Comparison of ENCODE assay signal across 15 cellular contexts in the genomic region with DNA sequence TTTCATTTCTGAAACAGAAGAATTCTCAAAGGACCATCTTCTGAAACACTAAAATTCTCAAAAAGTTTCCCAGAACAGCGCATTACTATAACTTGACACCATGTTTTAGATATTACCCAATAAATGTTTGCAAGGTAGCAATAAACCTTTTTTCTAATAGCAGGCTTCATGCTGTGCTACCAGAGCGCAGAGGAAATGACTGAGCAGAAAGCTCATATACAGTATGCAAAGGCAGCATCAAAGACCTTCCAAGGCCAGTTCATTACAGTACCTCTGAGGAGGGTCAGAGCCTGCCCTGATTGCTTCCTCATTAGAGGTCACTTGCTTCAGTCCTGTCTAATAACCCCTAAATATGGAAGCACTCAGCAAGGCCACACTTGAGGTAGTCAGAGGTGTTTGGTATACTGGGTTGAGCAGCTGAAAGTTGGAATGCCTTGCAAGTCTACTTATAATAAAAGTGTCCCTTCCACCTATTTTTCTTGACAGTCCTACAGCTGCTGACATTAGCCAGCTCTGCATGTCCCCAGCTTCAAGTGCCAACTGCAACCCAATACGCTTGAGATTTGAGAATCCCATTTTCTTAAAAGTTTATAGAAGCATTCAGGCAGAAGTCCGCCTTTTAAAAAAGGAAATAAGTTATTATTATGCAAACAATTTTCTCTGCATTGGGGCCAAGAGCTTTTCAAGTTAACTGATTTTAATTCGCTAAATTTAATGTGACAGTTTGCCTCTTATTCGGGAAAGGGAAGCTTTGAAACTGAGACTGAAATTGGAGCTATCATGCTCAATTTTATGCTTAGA.
DNase-seq lines count a peak whose midpoint lies in the region; ATAC-seq, FAIRE-seq and TF ChIP-seq lines count a peak whose summit lies in the region.
"Had no signal": no experiment of that assay in that cellular context is flagged by ENCODE, and none has a peak within 500 bp of the region (broad histone marks: within the 10 kb centered on the region; RNA-seq: fewer than 3 reads in every experiment).

No MANE protein-coding gene starts in this region.

- no peak for TF ChIP-seq EP300 in Ishikawa (IDR thresholded peaks at IDR 0.05; ENCODE audit: borderline replicate concordance)
- TF ChIP-seq EP300 in GM12878 (IDR thresholded peaks at IDR 0.05; ENCODE audit: borderline replicate concordance in 1 of 2, control insufficient read depth in 1 of 2, low read depth in 2 of 2, low read length in 2 of 2) = no peak

- no peaks in the 10 kb centered on the region for H3K9me3 ChIP-seq in GM12878 (replicated peaks; ENCODE audit: control insufficient read depth, insufficient read depth, low read length)
- H3K9me3 ChIP-seq in mesenchymal stem cell (ENCODE audit: control insufficient read depth, low read length) = no peaks in the 10 kb centered on the region

- no peak for TF ChIP-seq RAD21 in Ishikawa (IDR thresholded peaks at IDR 0.05; ENCODE audit: low read depth)
- no peak for TF ChIP-seq RAD21 in GM12878 (IDR thresholded peaks at IDR 0.05; ENCODE audit: insufficient read depth, low read depth, low read length)

- no peak overlapping the region for H3K4me3 ChIP-seq in GM12878
- H3K4me3 ChIP-seq in mesenchymal stem cell (ENCODE audit: insufficient read depth in 1 of 2, low read depth in 1 of 2, low read length in 2 of 2) = no peak overlapping the region
- H3K4me3 ChIP-seq: K562 had no signal

- H3K36me3 ChIP-seq in GM12878 (ENCODE audit: control insufficient read depth in 2 of 2, insufficient read depth in 2 of 2, low read length in 1 of 2) = no peaks in the 10 kb centered on the region
- H3K36me3 ChIP-seq in mesenchymal stem cell (ENCODE audit: control insufficient read depth in 1 of 2, insufficient read depth in 2 of 2, low read depth in 1 of 2, low read length in 2 of 2) = peaks cover 0 to 7% of the 10 kb centered on the region in 2 experiments

- no peak for TF ChIP-seq CTCF in GM12878 (IDR thresholded peaks at IDR 0.05 in 2 of 3, conservative IDR thresholded peaks at IDR 0.05 in 1 of 3; ENCODE audit: control insufficient read depth in 2 of 3, extremely low read depth in 1 of 3, insufficient read depth in 1 of 3, low read depth in 3 of 3, low read length in 3 of 3)

- no peak for FAIRE-seq in GM12878 (lab: Jason Lieb, UNC)
- FAIRE-seq: K562 had no signal

- no peaks in the 10 kb centered on the region for H3K79me1 ChIP-seq in mesenchymal stem cell (replicated peaks; ENCODE audit: low read length, poor library complexity, severe bottlenecking)

- H2BK120ac ChIP-seq in mesenchymal stem cell (ENCODE audit: low read depth, low read length) = no peak overlapping the region

- no peak overlapping the region for H2BK5ac ChIP-seq in mesenchymal stem cell (ENCODE audit: low read depth, low read length, poor library complexity, severe bottlenecking)

- H4K20me1 ChIP-seq in GM12878 (ENCODE audit: control insufficient read depth, insufficient read depth) = no peaks in the 10 kb centered on the region

- H3K4ac ChIP-seq in mesenchymal stem cell (ENCODE audit: low read depth in 1 of 2, low read length in 2 of 2) = no peak overlapping the region

- H4K8ac ChIP-seq in mesenchymal stem cell (ENCODE audit: low read length) = no peak overlapping the region

- POLR2A ChIA-PET in GM12878 (lab: Charles Lee) = no interaction called here

- H3K4me2 ChIP-seq in GM12878 (ENCODE audit: control insufficient read depth, insufficient read depth) (no peak overlapping the region), mesenchymal stem cell (ENCODE audit: low read length, poor library complexity, severe bottlenecking) (no peak overlapping the region)

- no peak overlapping the region for H3K14ac ChIP-seq in mesenchymal stem cell (ENCODE audit: low read length in 2 of 2)

- H2BK12ac ChIP-seq in mesenchymal stem cell (ENCODE audit: low read length in 2 of 2) = no peak overlapping the region

- no peak overlapping the region for H2AK5ac ChIP-seq in mesenchymal stem cell (ENCODE audit: low read length, severe bottlenecking)

- no peak for DNase-seq in Right ventricle myocardium superior
- no peak for DNase-seq in left cardiac atrium
- DNase-seq in GM12878 (ENCODE audit: low read depth, low spot score) = no peak
- no peak for DNase-seq in mesenchymal stem cell
- no peak for DNase-seq in caudate nucleus (lab: John Stamatoyannopoulos, UW)
- DNase-seq: CD4-positive, alpha-beta memory T cell; DMS79 treated with DMSO at 0.1 percent for 48 hours; HCEC 1CT; MV-4-11; NCI-H1436; SIG-M5; T-helper 17 cell had no signal

- intact Hi-C loops in Right ventricle myocardium superior (cut with DNase I) = no loop called here
- intact Hi-C loops in left cardiac atrium (cut with DNase I) = no loop called here
- intact Hi-C loops in GM12878 (cut with micrococcal nuclease; ENCODE audit: unreplicated experiment) = no loop called here

- no peak for TF ChIP-seq POLR2A in GM12878 (IDR thresholded peaks at IDR 0.05; ENCODE audit: low read depth, low read length)

- RAD21 ChIA-PET in GM12878 (lab: Charles Lee; ENCODE audit: unreplicated experiment) = no interaction called here

- CTCF ChIA-PET in GM12878 (lab: Yijun Ruan, JAX) = interaction anchor here (1.1 to 1.5 kb wide), 2 partner anchors 11 to 144 kb away, joined by 3 read pairs; no protein-coding TSS in a partner anchor

- H2AFZ ChIP-seq in GM12878 (ENCODE audit: control insufficient read depth, low read depth, low read length) (no peak overlapping the region), mesenchymal stem cell (ENCODE audit: low read depth, low read length) (no peak overlapping the region)

- H2BK15ac ChIP-seq in mesenchymal stem cell (ENCODE audit: low read depth, poor library complexity, severe bottlenecking) = no peak overlapping the region

- SMC1A ChIA-PET in GM12878 (lab: Charles Lee; ENCODE audit: uncharacterized antibody, unreplicated experiment) = no interaction called here

- no peaks in the 10 kb centered on the region for H3K27me3 ChIP-seq in GM12878 (replicated peaks in 1 of 2; ENCODE audit: control insufficient read depth in 2 of 2, insufficient read depth in 2 of 2, low read length in 1 of 2)
- no peaks in the 10 kb centered on the region for H3K27me3 ChIP-seq in mesenchymal stem cell (ENCODE audit: control insufficient read depth in 1 of 2, insufficient read depth in 1 of 2, low read length in 2 of 2)

- no peak overlapping the region for H3K23ac ChIP-seq in mesenchymal stem cell (ENCODE audit: low read length in 2 of 2)

- ATAC-seq in Right ventricle myocardium superior (ENCODE audit: poor library complexity) (peak; percentile 46), left cardiac atrium (no peak), GM12878 (peak; percentile 16; the same call in 1 of the 3 replicates), HG03139 (IDR thresholded peaks at IDR 0.05; ENCODE audit: unreplicated experiment) (no peak)
- ATAC-seq: K562, T-helper 17 cell had no signal

- in situ Hi-C loops in GM12878 (cut with MboI) = no loop called here

- H4K91ac ChIP-seq in mesenchymal stem cell (ENCODE audit: low read length) = no peak overlapping the region

- no peaks in the 10 kb centered on the region for H3K79me2 ChIP-seq in GM12878 (ENCODE audit: control insufficient read depth, insufficient read depth, low read length)

- no peak overlapping the region for H3K27ac ChIP-seq in GM12878 (ENCODE audit: control insufficient read depth, insufficient read depth)
- no peak overlapping the region for H3K27ac ChIP-seq in mesenchymal stem cell (ENCODE audit: low read length, poor library complexity, severe bottlenecking)
- no peak overlapping the region for H3K27ac ChIP-seq in caudate nucleus (ENCODE audit: low read depth, low read length)

- no TSS peak for BruUV-seq in GM12878 (replicated peaks; lab: Mats Ljungman, UMichigan)

- WGBS in GM12878 (ENCODE audit: insufficient coverage, insufficient replicate concordance, low lambda C conversion rate, missing lambda C conversion rate) = 79% methylated on average over 6 of the region's 6 CpGs
- WGBS in mesenchymal stem cell = 74% methylated on average over 5 of the region's 6 CpGs

- no peak overlapping the region for H3K9ac ChIP-seq in GM12878 (ENCODE audit: control insufficient read depth, insufficient read depth, low read length)
- H3K9ac ChIP-seq in mesenchymal stem cell (ENCODE audit: low read length) = no peak overlapping the region

- no peaks in the 10 kb centered on the region for H3K4me1 ChIP-seq in GM12878 (ENCODE audit: control insufficient read depth, insufficient read depth, low read length)
- H3K4me1 ChIP-seq in mesenchymal stem cell (ENCODE audit: control insufficient read depth, insufficient read depth, low read depth, low read length) = peaks cover 2% of the 10 kb centered on the region

- no peak overlapping the region for H3K18ac ChIP-seq in mesenchymal stem cell (ENCODE audit: low read depth in 1 of 2, low read length in 2 of 2)

TF ChIP-seq in Ishikawa, 13 proteins besides CTCF, POLR2A, EP300 and RAD21:
- TF ChIP-seq YY1 (IDR thresholded peaks at IDR 0.05; ENCODE audit: low read depth) (no peak), USF1 (IDR thresholded peaks at IDR 0.05) (no peak), FOXM1 (IDR thresholded peaks at IDR 0.05; ENCODE audit: borderline replicate concordance, low read depth) (peak; percentile 56; the same call in 1 of the 2 replicates)

TF ChIP-seq in GM12878, 131 proteins besides CTCF, POLR2A, EP300 and RAD21 (continues in another document):
- TF ChIP-seq BRCA1 (IDR thresholded peaks at IDR 0.05; ENCODE audit: low read depth, low read length) (no peak), TAF1 (IDR thresholded peaks at IDR 0.05; ENCODE audit: borderline replicate concordance, low read depth, low read length) (no peak), BACH1 (IDR thresholded peaks at IDR 0.05; ENCODE audit: borderline replicate concordance) (no peak), IRF3 (IDR thresholded peaks at IDR 0.05) (no peak)

Comparison
In these comparisons a context has a peak if more than half of its experiments do, and no peak if none do; other contexts are left out.
1. ATAC-seq: peak in Right ventricle myocardium superior (single experiment) and GM12878 (single experiment); none in left cardiac atrium (0 of 2) and HG03139 (single experiment).